Comparison of ENCODE assay signal across 23 cellular contexts in genomic region chr5:58635416-58635815, GRCh38. TPM values are rescaled to one million over a fixed set of nuclear protein-coding genes. Genes with fewer than 3 reads are reported as not detected.
"Had no signal": no experiment of that assay in that cellular context is flagged by ENCODE, and none has a peak within 500 bp of the region (broad histone marks: within the 10 kb centered on the region; RNA-seq: fewer than 3 reads in every experiment).

No MANE protein-coding gene starts in this region.

- H3K9me3 ChIP-seq: esophagus squamous epithelium, gastrocnemius medialis, heart right ventricle, left lung, lower lobe of right lung, mucosa of descending colon had no signal

- H3K4me1 ChIP-seq: esophagus squamous epithelium, gastrocnemius medialis, heart right ventricle, left lung, lower lobe of right lung had no signal

- H3K27ac ChIP-seq: epithelial cell of prostate, esophagus squamous epithelium, gastrocnemius medialis, heart right ventricle, left lung, lower lobe of right lung had no signal

- H3K27me3 ChIP-seq: esophagus squamous epithelium, gastrocnemius medialis, heart right ventricle, left lung had no signal

- DNase-seq: cortex of kidney; effector CD8-positive, alpha-beta T cell; effector memory CD8-positive, alpha-beta T cell; endodermal cell; erythroblast; esophagus squamous epithelium; foreskin fibroblast; foreskin melanocyte; gastrocnemius medialis; glutamatergic neuron; head of caudate nucleus; heart right ventricle; hippocampal formation; left cardiac atrium; left lung; left ventricle myocardium superior; lower lobe of right lung; mesenchymal stem cell; mucosa of descending colon; naive B cell; naive thymus-derived CD8-positive, alpha-beta T cell had no signal

- H3K36me3 ChIP-seq: esophagus squamous epithelium, gastrocnemius medialis, heart right ventricle, left lung, lower lobe of right lung had no signal

- H3K4me3 ChIP-seq: esophagus squamous epithelium, gastrocnemius medialis, heart right ventricle, left lung, lower lobe of right lung, mucosa of descending colon had no signal

RNA-seq across cellular contexts. Expression of gene RAB3C, which starts 52.5 kb away (rescaled TPM):
- polyA plus RNA-seq: keratinocyte; naive thymus-derived CD8-positive, alpha-beta T cell had no signal
